15 cellular contexts compared by ENCODE assay signal in genomic region chr5:8522635-8523034, GRCh38.
DNase-seq lines count a peak whose midpoint lies in the region; ATAC-seq and TF ChIP-seq lines count a peak whose summit lies in the region.
"Had no signal": no experiment of that assay in that cellular context is flagged by ENCODE, and none has a peak within 500 bp of the region (broad histone marks: within the 10 kb centered on the region; RNA-seq: fewer than 3 reads in every experiment).

No MANE protein-coding gene starts in this region.

- no peak overlapping the region for H3K4me3 Mint-ChIP-seq in WTC11
- H3K4me3 Mint-ChIP-seq: IgD-negative memory B cell had no signal

- peaks cover 4% of the 10 kb centered on the region; the same call in 1 of the 2 replicates for H3K9me3 Mint-ChIP-seq in WTC11
- H3K9me3 Mint-ChIP-seq: IgD-negative memory B cell had no signal

- no peaks in the 10 kb centered on the region for H3K79me1 ChIP-seq in mesendoderm (ENCODE audit: low read length)

- no peaks in the 10 kb centered on the region for H3K9me3 ChIP-seq in lower lobe of right lung

- no peak overlapping the region for H3K56ac ChIP-seq in mesendoderm (ENCODE audit: low read length)

- H4K5ac ChIP-seq in mesendoderm (ENCODE audit: low read length): no peak overlapping the region

- no peak overlapping the region for H3K4me2 ChIP-seq in mesendoderm (ENCODE audit: low read length)

- no peaks in the 10 kb centered on the region for H3K27me3 ChIP-seq in mesendoderm (ENCODE audit: insufficient read depth, low read length, poor library complexity)
- H3K27me3 ChIP-seq in lower lobe of right lung (ENCODE audit: low read depth): no peaks in the 10 kb centered on the region

- H3K4ac ChIP-seq in mesendoderm (ENCODE audit: low read depth, low read length): no peak overlapping the region

- no peak overlapping the region for H3K27ac ChIP-seq in mesendoderm (ENCODE audit: low read depth, low read length)
- no peak overlapping the region for H3K27ac ChIP-seq in lower lobe of right lung

- H3K36me3 Mint-ChIP-seq in WTC11: no peaks in the 10 kb centered on the region
- H3K36me3 Mint-ChIP-seq: IgD-negative memory B cell had no signal

- ATAC-seq in WTC11: peak; percentile 73
- ATAC-seq in lower lobe of right lung: no peak
- ATAC-seq in GM18498 (IDR thresholded peaks at IDR 0.05; ENCODE audit: unreplicated experiment): no peak
- no peak for ATAC-seq in left lobe of liver

- H2BK120ac ChIP-seq in mesendoderm (ENCODE audit: low read depth, low read length): no peak overlapping the region

- no peak overlapping the region for H3K18ac ChIP-seq in mesendoderm (ENCODE audit: low read length)

- H3K27me3 Mint-ChIP-seq in WTC11 (ENCODE audit: low read depth): no peaks in the 10 kb centered on the region
- H3K27me3 Mint-ChIP-seq: IgD-negative memory B cell had no signal

- intact Hi-C loops in lower lobe of right lung (cut with DNase I): no loop called here

- no peak overlapping the region for H3K27ac Mint-ChIP-seq in WTC11
- H3K27ac Mint-ChIP-seq: IgD-negative memory B cell had no signal

- H3K23ac ChIP-seq in mesendoderm (ENCODE audit: low read length): no peak overlapping the region

- no peak overlapping the region for H2BK15ac ChIP-seq in mesendoderm (replicated peaks; ENCODE audit: low read depth)

- CTCF ChIA-PET in WTC11 (lab: Charles Lee): no interaction called here

- H3K4me1 ChIP-seq in mesendoderm (ENCODE audit: control insufficient read depth, low read depth, low read length) (no peaks in the 10 kb centered on the region), lower lobe of right lung (no peaks in the 10 kb centered on the region)

- no CpG with 5 or more reads among the region's 3 CpGs for WGBS in mesendoderm (ENCODE audit: extremely low coverage, insufficient coverage, low lambda C conversion rate)

- H3K36me3 ChIP-seq in mesendoderm (ENCODE audit: control insufficient read depth, insufficient read depth, low read length) (no peaks in the 10 kb centered on the region), lower lobe of right lung (no peaks in the 10 kb centered on the region)

- TF ChIP-seq CTCF in LNCAP (IDR thresholded peaks at IDR 0.05): peak; percentile 11; the same call in 1 of the 2 replicates
- TF ChIP-seq CTCF in WTC11 (IDR thresholded peaks at IDR 0.05): no peak
- no peak for TF ChIP-seq CTCF in lower lobe of right lung (IDR thresholded peaks at IDR 0.05)

- POLR2A ChIA-PET in WTC11 (lab: Charles Lee): interaction anchor here (0.7 kb wide), 1 partner anchor 187 kb away, joined by 4 read pairs; no protein-coding TSS in a partner anchor

- no peak overlapping the region for H4K8ac ChIP-seq in mesendoderm (ENCODE audit: low read depth, low read length)

- peaks cover 20% of the 10 kb centered on the region for H3K4me1 Mint-ChIP-seq in WTC11
- H3K4me1 Mint-ChIP-seq: IgD-negative memory B cell had no signal

- H2BK5ac ChIP-seq in mesendoderm (ENCODE audit: low read length): no peak overlapping the region

- H3K4me3 ChIP-seq in mesendoderm (ENCODE audit: low read length): no peak overlapping the region
- no peak overlapping the region for H3K4me3 ChIP-seq in lower lobe of right lung

- H3K9ac ChIP-seq in mesendoderm (ENCODE audit: low read length): no peak overlapping the region

- no peaks in the 10 kb centered on the region for H3K79me2 ChIP-seq in mesendoderm (ENCODE audit: control insufficient read depth, insufficient read depth, low read length)

- DNase-seq in NCI-H1694 treated with DMSO at 0.1 percent for 48 hours (lab: John Stamatoyannopoulos, UW) (peak; percentile 26), NCI-H1694 (lab: John Stamatoyannopoulos, UW) (no peak), WTC11 (ENCODE audit: low spot score) (no peak), mesendoderm (peak; percentile 32), lower lobe of right lung (no peak), left lobe of liver (ENCODE audit: low spot score) (no peak)
- DNase-seq: HCEC 1CT, NCI-H1930, NCI-H226, NCI-H524 treated with DMSO at 0.1 percent for 48 hours, OCI-M1, RPMI8226 had no signal

- no peak overlapping the region for H2AK5ac ChIP-seq in mesendoderm (ENCODE audit: low read length)

TF ChIP-seq in WTC11, 78 proteins besides CTCF, POLR2A, EP300 and RAD21:
- no peak for TF ChIP-seq AR (CRISPR knock-in tag; IDR thresholded peaks at IDR 0.05)
- no peak for TF ChIP-seq PRDM15 (CRISPR knock-in tag; IDR thresholded peaks at IDR 0.05)
- TF ChIP-seq IRF2 (CRISPR knock-in tag; IDR thresholded peaks at IDR 0.05; ENCODE audit: borderline replicate concordance, low read depth): no peak
TF ChIP-seq in WTC11: peak in this region for 0.

Comparison
In these comparisons a context has a peak if more than half of its experiments do, and no peak if none do; other contexts are left out.
1. DNase-seq: peak in NCI-H1694 treated with DMSO at 0.1 percent for 48 hours (single experiment) and mesendoderm (single experiment); none in NCI-H1694 (single experiment), WTC11 (single experiment), lower lobe of right lung (single experiment) and left lobe of liver (single experiment).